In genomic region chr12:79997115-79997805, GRCh38 we compare ENCODE assay signal across 10 cellular contexts.
DNase-seq lines count a peak whose midpoint lies in the region; ATAC-seq and TF ChIP-seq lines count a peak whose summit lies in the region.
"Had no signal": no experiment of that assay in that cellular context is flagged by ENCODE, and none has a peak within 500 bp of the region (broad histone marks: within the 10 kb centered on the region; RNA-seq: fewer than 3 reads in every experiment).

No MANE protein-coding gene starts in this region.

- H3K9me3 ChIP-seq in BLaER1 (no peaks in the 10 kb centered on the region), OCI-LY7 (ENCODE audit: low read length) (no peaks in the 10 kb centered on the region), right atrium auricular region (no peaks in the 10 kb centered on the region)
- H3K9me3 ChIP-seq: left lung had no signal

- peak; percentile 99 for ATAC-seq in GM19397 (IDR thresholded peaks at IDR 0.05; ENCODE audit: unreplicated experiment)
- ATAC-seq in HG03045 (IDR thresholded peaks at IDR 0.05; ENCODE audit: unreplicated experiment) = peak; percentile 93
- no peak for ATAC-seq in stimulated activated naive CD8-positive, alpha-beta T cell treated with anti-CD3 and anti-CD28 coated beads, Interleukin-15, Interleukin-2, amounts not matched to agents 100 U/mL and 50 U/mL, for 24 hours
- ATAC-seq: left lung had no signal

- H3K27ac ChIP-seq in BLaER1 (no peak overlapping the region), OCI-LY7 (ENCODE audit: low read depth, low read length, poor library complexity, severe bottlenecking) (no peak overlapping the region), right atrium auricular region (no peak overlapping the region)
- H3K27ac ChIP-seq: left lung had no signal

- H3K79me2 ChIP-seq in OCI-LY7 (ENCODE audit: insufficient read depth, low read depth, low read length) = no peaks in the 10 kb centered on the region

- H3K4me1 ChIP-seq in BLaER1 (peaks cover 22% of the 10 kb centered on the region), OCI-LY7 (ENCODE audit: insufficient read depth, low read length, poor library complexity, severe bottlenecking) (peaks cover 5% of the 10 kb centered on the region), right atrium auricular region (no peaks in the 10 kb centered on the region)
- H3K4me1 ChIP-seq: left lung had no signal

- CTCF ChIA-PET in OCI-LY7 (lab: Charles Lee; ENCODE audit: unreplicated experiment) = no interaction called here

- TF ChIP-seq CTCF in OCI-LY7 (conservative IDR thresholded peaks at IDR 0.05; ENCODE audit: low read length) (no peak), right atrium auricular region (IDR thresholded peaks at IDR 0.05) (no peak)

- H3K27me3 ChIP-seq in BLaER1 = no peaks in the 10 kb centered on the region
- H3K27me3 ChIP-seq in right atrium auricular region = no peaks in the 10 kb centered on the region
- H3K27me3 ChIP-seq: left lung had no signal

- no peaks in the 10 kb centered on the region for H3K9me2 ChIP-seq in OCI-LY7 (ENCODE audit: insufficient read depth, low read length)

- DNase-seq in OCI-LY7 (ENCODE audit: low spot score) (peak; percentile 46), ACHN (no peak), NCI-H1048 (lab: John Stamatoyannopoulos, UW) (no peak), right atrium auricular region (ENCODE audit: low spot score) (no peak)
- no peak for DNase-seq in stimulated activated naive CD8-positive, alpha-beta T cell treated with anti-CD3 and anti-CD28 coated beads, Interleukin-15, Interleukin-2, amounts not matched to agents 100 U/mL and 50 U/mL, for 24 hours
- DNase-seq: activated CD4-positive, alpha-beta memory T cell treated with anti-CD3 and anti-CD28 coated beads, Interleukin-2, amount 10 ng/mL, durations not matched to agents 7 days and 5 days; left lung had no signal

- in situ Hi-C loops in ACHN (cut with HindIII; ENCODE audit: low pct_ligation_motif_present, low pct_unique_long_range_greater_than_20kb, low sequenced_read_pairs) = no loop called here

- POLR2A ChIA-PET in OCI-LY7 (lab: Charles Lee) = no interaction called here

- H3K36me3 ChIP-seq in BLaER1 (no peaks in the 10 kb centered on the region), OCI-LY7 (ENCODE audit: insufficient read depth, low read length) (no peaks in the 10 kb centered on the region), right atrium auricular region (no peaks in the 10 kb centered on the region)
- H3K36me3 ChIP-seq: left lung had no signal

- intact Hi-C loops in OCI-LY7 (cut with micrococcal nuclease; ENCODE audit: unreplicated experiment) = no loop called here

- H4K20me1 ChIP-seq in BLaER1 = no peaks in the 10 kb centered on the region
- H4K20me1 ChIP-seq in OCI-LY7 (ENCODE audit: insufficient read depth, low read length) = no peaks in the 10 kb centered on the region

- peak overlapping the region; percentile 54 for H3K4me2 ChIP-seq in BLaER1
- H3K4me2 ChIP-seq in OCI-LY7 (ENCODE audit: low read length) = no peak overlapping the region

- H3K4me3 ChIP-seq in BLaER1 = no peak overlapping the region
- no peak overlapping the region for H3K4me3 ChIP-seq in OCI-LY7 (ENCODE audit: low read depth, low read length, poor library complexity, severe bottlenecking)
- no peak overlapping the region for H3K4me3 ChIP-seq in right atrium auricular region
- H3K4me3 ChIP-seq: left lung had no signal

- BruUV-seq in OCI-LY7 (replicated peaks; lab: Mats Ljungman, UMichigan) = no TSS peak

- no peak overlapping the region for H2AFZ ChIP-seq in OCI-LY7 (ENCODE audit: low read length)

- no peak overlapping the region for H3K9ac ChIP-seq in BLaER1
